Comparison of ENCODE assay signal across 27 cellular contexts in genomic region chr2:163690896-163691295, GRCh38. TPM values are rescaled to one million over a fixed set of nuclear protein-coding genes. Genes with fewer than 3 reads are reported as not detected.
DNase-seq lines count a peak whose midpoint lies in the region; ATAC-seq, FAIRE-seq and TF ChIP-seq lines count a peak whose summit lies in the region.
"Had no signal": no experiment of that assay in that cellular context is flagged by ENCODE, and none has a peak within 500 bp of the region (broad histone marks: within the 10 kb centered on the region; RNA-seq: fewer than 3 reads in every experiment).

No MANE protein-coding gene starts in this region.

- intact Hi-C loops in sigmoid colon (cut with DNase I) = loop anchor here (5.0 kb wide), 1 partner anchor 41 kb away; no protein-coding TSS in a partner anchor
- intact Hi-C loops in left colon (cut with DNase I, micrococcal nuclease) = no loop called here

- no peaks in the 10 kb centered on the region for H3K9me3 ChIP-seq in sigmoid colon
- H3K9me3 ChIP-seq in tibial nerve = no peaks in the 10 kb centered on the region
- H3K9me3 ChIP-seq: BE2C, heart right ventricle had no signal

- 26 to 48% methylated on average over 2 of the region's 2 CpGs for WGBS in sigmoid colon, 2 donors
- 26 to 35% methylated on average over 2 of the region's 2 CpGs for WGBS in tibial nerve, 2 donors

- no peak for TF ChIP-seq EP300 in sigmoid colon (IDR thresholded peaks at IDR 0.05)
- TF ChIP-seq EP300 in tibial nerve (IDR thresholded peaks at IDR 0.05) = no peak

- H3K27me3 ChIP-seq in sigmoid colon (no peaks in the 10 kb centered on the region), tibial nerve (no peaks in the 10 kb centered on the region)
- H3K27me3 ChIP-seq: BE2C, heart right ventricle had no signal

- TF ChIP-seq CTCF in sigmoid colon (IDR thresholded peaks at IDR 0.05) = no peak
- TF ChIP-seq CTCF in tibial nerve (IDR thresholded peaks at IDR 0.05) = no peak

- peaks cover 0 to 28% (median 27%) of the 10 kb centered on the region in 4 donors for H3K4me1 ChIP-seq in sigmoid colon
- peaks cover 0 to 56% (median 11%) of the 10 kb centered on the region in 4 donors for H3K4me1 ChIP-seq in tibial nerve
- H3K4me1 ChIP-seq: BE2C had no signal

- no peak for ATAC-seq in left colon
- no peak for ATAC-seq in HG02588 (IDR thresholded peaks at IDR 0.05; ENCODE audit: unreplicated experiment)
- ATAC-seq: activated CD8-positive, alpha-beta T cell treated with anti-CD3 and anti-CD28 coated beads, Interleukin-2, amount 10 ng/mL, durations not matched to agents 7 days and 5 days; activated T-helper 17 cell treated with anti-CD3 and anti-CD28 coated beads, Interleukin-2, amount 50 U/mL, for 72 hours had no signal

- no peak overlapping the region for H3K4me3 ChIP-seq in sigmoid colon
- no peak overlapping the region for H3K4me3 ChIP-seq in tibial nerve
- H3K4me3 ChIP-seq: heart right ventricle, PC-9, smooth muscle cell had no signal

- FAIRE-seq in RCC 7860 (lab: Jason Lieb, UNC) = peak; percentile 88
- FAIRE-seq in urothelium cell line (lab: Jason Lieb, UNC) = no peak
- FAIRE-seq: GM18507 had no signal

- TF ChIP-seq POLR2A in sigmoid colon (IDR thresholded peaks at IDR 0.05) (no peak), tibial nerve (IDR thresholded peaks at IDR 0.05) (no peak)

- DNase-seq in RCC 7860 (ENCODE audit: low spot score) (no peak), foreskin melanocyte (peak; percentile 93), sigmoid colon (no peak), tibial nerve (ENCODE audit: low spot score in 2 of 2) (no peak), left colon (no peak), urothelium cell line (ENCODE audit: low spot score) (no peak)
- DNase-seq: activated CD8-positive, alpha-beta T cell treated with anti-CD3 and anti-CD28 coated beads, Interleukin-2, amount 10 ng/mL, durations not matched to agents 7 days and 5 days; activated naive CD4-positive, alpha-beta T cell treated with anti-CD3 and anti-CD28 coated beads, Interleukin-2, amount 10 ng/mL, durations not matched to agents 7 days and 5 days; BE2C; CD8-positive, alpha-beta memory T cell; DMS153; GOT3; heart right ventricle; HFFc6; IMR-90; mammary epithelial cell; NCI-H146; NCI-H2107; PC-9; SHP77 treated with DMSO at 0.1 percent for 48 hours; stimulated activated CD4-positive, alpha-beta T cell treated with anti-CD3 and anti-CD28 coated beads, Interleukin-2, amount 100 ng/mL, for 24 hours; stimulated activated CD8-positive, alpha-beta memory T cell treated with anti-CD3 and anti-CD28 coated beads, Interleukin-4, amount 100 ng/mL, for 48 hours; T-helper 9 cell had no signal

- H3K27ac ChIP-seq in sigmoid colon (peak overlapping the region; percentile 41 to 69 (median 56)), tibial nerve (peak overlapping the region in 3 of 4 donors; percentile 24 to 77 (median 69))
- H3K27ac ChIP-seq: PC-9 had no signal

- H3K36me3 ChIP-seq in sigmoid colon = no peaks in the 10 kb centered on the region
- no peaks in the 10 kb centered on the region for H3K36me3 ChIP-seq in tibial nerve
- H3K36me3 ChIP-seq: BE2C, heart right ventricle had no signal

RNA-seq across cellular contexts. Expression of gene FIGN, which starts 44.9 kb away (rescaled TPM):
- 1 to 10 TPM; 2.9 to 8.0 (median 5.9) TPM for total RNA-seq in sigmoid colon
- polyA plus RNA-seq in sigmoid colon = under 1 TPM in 2 of 3 donors, not detected in 1; under 0.01 to 0.60 TPM
- 10 to 100 TPM; 12.3 to 17.7 (median 14.2) TPM for total RNA-seq in tibial nerve
- total RNA-seq in left colon = 1 to 10 TPM in 1 of 2 donors, under 1 TPM in 1; 0.79 to 1.5 TPM
- total RNA-seq: activated CD8-positive, alpha-beta T cell treated with anti-CD3 and anti-CD28 coated beads, Interleukin-2, amount 10 ng/mL, durations not matched to agents 7 days and 5 days; activated T-helper 17 cell treated with anti-CD3 and anti-CD28 coated beads, Interleukin-2, amount 50 U/mL, for 72 hours; CD8-positive, alpha-beta memory T cell had no signal
- polyA plus RNA-seq: CD8-positive, alpha-beta memory T cell had no signal
